In the genomic region with DNA sequence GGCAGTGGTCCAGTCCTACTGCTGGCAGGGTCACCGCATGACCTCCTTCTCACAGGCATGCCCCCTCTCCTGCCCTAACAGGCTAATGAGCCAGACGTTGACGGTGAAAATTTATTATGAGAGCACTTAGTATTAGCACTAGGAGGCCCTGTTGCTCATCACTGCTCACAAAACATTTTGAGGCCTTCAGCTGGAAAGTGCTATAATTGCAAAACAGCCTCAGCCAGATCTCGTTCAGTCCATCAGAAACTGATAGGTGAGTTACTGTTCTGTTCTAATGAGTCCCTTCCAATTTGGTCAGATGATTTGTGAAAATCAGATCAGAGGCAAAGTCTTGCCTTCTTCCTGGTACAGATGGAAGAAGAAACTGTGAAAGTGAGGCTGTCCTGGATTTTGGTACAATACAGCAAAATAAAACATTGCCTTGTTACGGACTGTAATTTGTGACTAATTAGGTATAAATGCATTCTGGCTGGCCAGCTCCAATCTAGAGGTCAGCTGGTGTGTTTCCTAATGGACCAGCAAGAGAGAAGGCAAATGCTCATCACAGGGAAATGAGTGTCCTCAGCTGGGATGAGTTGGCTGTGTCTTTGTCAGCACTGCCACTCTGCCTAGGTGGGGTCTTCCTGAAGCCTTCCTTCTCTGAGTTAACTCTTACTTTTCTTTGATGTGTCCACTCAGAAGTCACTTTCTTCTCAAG, we compare ENCODE assay signal across 20 cellular contexts.
DNase-seq lines count a peak whose midpoint lies in the region; ATAC-seq and TF ChIP-seq lines count a peak whose summit lies in the region.
"Had no signal": no experiment of that assay in that cellular context is flagged by ENCODE, and none has a peak within 500 bp of the region (broad histone marks: within the 10 kb centered on the region; RNA-seq: fewer than 3 reads in every experiment).

No MANE protein-coding gene starts in this region.

- H2AFZ ChIP-seq in IMR-90 (replicated peaks; ENCODE audit: low read length, poor library complexity): no peak overlapping the region

- H3K4me3 ChIP-seq in IMR-90 (ENCODE audit: insufficient read depth, low read depth, low read length): no peak overlapping the region
- H3K4me3 ChIP-seq: MG63, pancreas had no signal

- no peaks in the 10 kb centered on the region for H3K79me1 ChIP-seq in IMR-90 (ENCODE audit: low read depth in 1 of 2, low read length in 2 of 2)

- TF ChIP-seq CTCF in IMR-90 (conservative IDR thresholded peaks at IDR 0.05; ENCODE audit: low read depth, low read length) (no peak), nephron progenitor cell (IDR thresholded peaks at IDR 0.05) (no peak)

- POLR2A ChIA-PET in IMR-90 (lab: Charles Lee; ENCODE audit: unreplicated experiment): no interaction called here

- H3K9ac ChIP-seq in IMR-90 (ENCODE audit: low read depth, low read length): no peak overlapping the region

- CTCF ChIA-PET in IMR-90 (lab: Yijun Ruan, JAX): no interaction called here

- H2BK120ac ChIP-seq in IMR-90 (ENCODE audit: low read depth, low read length): no peak overlapping the region

- H3K4me1 Mint-ChIP-seq in central memory CD8-positive, alpha-beta T cell: no peaks in the 10 kb centered on the region
- H3K4me1 Mint-ChIP-seq in nephron progenitor cell: peaks cover 10% of the 10 kb centered on the region

- H2BK5ac ChIP-seq in IMR-90 (ENCODE audit: low read depth, low read length, poor library complexity, severe bottlenecking): no peak overlapping the region

- H2AK5ac ChIP-seq in IMR-90 (ENCODE audit: low read depth, low read length): peak overlapping the region; percentile 48; the same call in 1 of the 2 replicates

- WGBS in IMR-90 (ENCODE audit: extremely low coverage in 2 of 2, insufficient read length in 1 of 2), 2 experiments: no CpG with 5 or more reads among the region's 5 CpGs

- peaks cover 2% of the 10 kb centered on the region for H3K36me3 Mint-ChIP-seq in central memory CD8-positive, alpha-beta T cell (ENCODE audit: insufficient read depth)
- H3K36me3 Mint-ChIP-seq in nephron progenitor cell (ENCODE audit: low read depth): no peaks in the 10 kb centered on the region

- peak overlapping the region; percentile 2 for H3K27ac Mint-ChIP-seq in central memory CD8-positive, alpha-beta T cell (ENCODE audit: low read depth)
- H3K27ac Mint-ChIP-seq in nephron progenitor cell: peak overlapping the region; percentile 81
- H3K27ac Mint-ChIP-seq: CD4-positive, alpha-beta T cell had no signal

- no peak overlapping the region for H3K4ac ChIP-seq in IMR-90 (ENCODE audit: low read depth, low read length)

- H4K8ac ChIP-seq in IMR-90 (ENCODE audit: low read depth in 2 of 2, low read length in 2 of 2): no peak overlapping the region

- H3K9me3 ChIP-seq in IMR-90 (ENCODE audit: control insufficient read depth, insufficient read depth, low read length): no peaks in the 10 kb centered on the region
- H3K9me3 ChIP-seq: MG63, pancreas had no signal

- no peak overlapping the region for H3K4me2 ChIP-seq in IMR-90 (ENCODE audit: low read depth, low read length)

- no peak overlapping the region for H2BK20ac ChIP-seq in IMR-90 (ENCODE audit: low read depth, low read length)

- intact Hi-C loops in IMR-90 (cut with micrococcal nuclease) (no loop called here), sciatic nerve (cut with DNase I) (no loop called here)

- peak; percentile 51 for DNase-seq in EH (ENCODE audit: low read depth)
- peak; percentile 47 for DNase-seq in IMR-90
- DNase-seq in central memory CD8-positive, alpha-beta T cell (ENCODE audit: low spot score in 2 of 2): no peak
- no peak for DNase-seq in nephron progenitor cell
- DNase-seq in stimulated activated CD4-positive, alpha-beta T cell treated with anti-CD3 and anti-CD28 coated beads, Interleukin-1b, Interleukin-23, amount 100 ng/mL, for 48 hours: no peak
- DNase-seq in sciatic nerve (ENCODE audit: low spot score): no peak
- DNase-seq in NCI-H2081 (lab: John Stamatoyannopoulos, UW): no peak
- no peak for DNase-seq in iPS-NIHi7 (ENCODE audit: extremely low spot score)
- DNase-seq: activated CD8-positive, alpha-beta memory T cell treated with anti-CD3 and anti-CD28 coated beads, Interleukin-2, amount 50 U/mL, for 4 hours; CD4-positive, alpha-beta T cell; DMS79 treated with DMSO at 0.1 percent for 48 hours; MG63; naive thymus-derived CD4-positive, alpha-beta T cell; NCI-H1436 treated with DMSO at 0.1 percent for 48 hours; NCI-H774; pancreas; stimulated activated naive CD4-positive, alpha-beta T cell treated with Interleukin-2 at 50 U/mL for 16 hours; WERI-Rb-1 had no signal

- H3K56ac ChIP-seq in IMR-90 (ENCODE audit: extremely low read depth, insufficient read depth, low read length): no peak overlapping the region

- H2AK9ac ChIP-seq in IMR-90 (replicated peaks; ENCODE audit: low read depth, low read length, poor library complexity): no peak overlapping the region

- H4K91ac ChIP-seq in IMR-90 (ENCODE audit: insufficient read depth, low read depth, low read length): no peak overlapping the region

- no TSS peak for BruUV-seq in IMR-90 (replicated peaks; lab: Mats Ljungman, UMichigan)

- H3K27me3 ChIP-seq in IMR-90 (ENCODE audit: control insufficient read depth, insufficient read depth, low read length): no peaks in the 10 kb centered on the region
- H3K27me3 ChIP-seq: MG63, pancreas had no signal

- H3K4me1 ChIP-seq in IMR-90 (ENCODE audit: control insufficient read depth, insufficient read depth, low read length): no peaks in the 10 kb centered on the region
- H3K4me1 ChIP-seq: pancreas had no signal

- ATAC-seq in IMR-90 (ENCODE audit: low read depth) (peak; percentile 72), sciatic nerve (no peak)
- ATAC-seq in central memory CD8-positive, alpha-beta T cell (replicated peaks; ENCODE audit: extremely low read depth, poor library complexity, severe bottlenecking): no peak
- ATAC-seq: naive thymus-derived CD4-positive, alpha-beta T cell; Panc1; pancreas had no signal

- peaks cover 3% of the 10 kb centered on the region for H3K9me1 ChIP-seq in IMR-90 (ENCODE audit: insufficient read depth, low read length)

- TF ChIP-seq RAD21 in IMR-90 (IDR thresholded peaks at IDR 0.05; ENCODE audit: low read length): no peak

- in situ Hi-C loops in IMR-90 (cut with MboI; ENCODE audit: low sequenced_read_pairs): no loop called here

- H3K9me3 Mint-ChIP-seq in central memory CD8-positive, alpha-beta T cell: no peaks in the 10 kb centered on the region
- no peaks in the 10 kb centered on the region for H3K9me3 Mint-ChIP-seq in nephron progenitor cell
- H3K9me3 Mint-ChIP-seq: CD4-positive, alpha-beta T cell; naive thymus-derived CD4-positive, alpha-beta T cell had no signal

- no peaks in the 10 kb centered on the region for H3K27me3 Mint-ChIP-seq in central memory CD8-positive, alpha-beta T cell
- H3K27me3 Mint-ChIP-seq in nephron progenitor cell (ENCODE audit: low read depth, poor library complexity): peaks cover 11% of the 10 kb centered on the region
- H3K27me3 Mint-ChIP-seq: CD4-positive, alpha-beta T cell; naive thymus-derived CD4-positive, alpha-beta T cell had no signal

- H3K14ac ChIP-seq in IMR-90 (replicated peaks; ENCODE audit: low read depth, low read length): no peak overlapping the region

- peak overlapping the region; percentile 21; the same call in 1 of the 3 replicates for H2BK15ac ChIP-seq in IMR-90 (ENCODE audit: low read depth, low read length)

- H3K18ac ChIP-seq in IMR-90 (ENCODE audit: low read depth, low read length): no peak overlapping the region

- H3K4me3 Mint-ChIP-seq in central memory CD8-positive, alpha-beta T cell: no peak overlapping the region
- H3K4me3 Mint-ChIP-seq in nephron progenitor cell: no peak overlapping the region
- H3K4me3 Mint-ChIP-seq: CD4-positive, alpha-beta T cell; naive thymus-derived CD4-positive, alpha-beta T cell had no signal

- TF ChIP-seq POLR2A in IMR-90 (IDR thresholded peaks at IDR 0.05; ENCODE audit: low read depth, low read length): no peak

- no peaks in the 10 kb centered on the region for H3K36me3 ChIP-seq in IMR-90 (ENCODE audit: control insufficient read depth, insufficient read depth, low read length)
- H3K36me3 ChIP-seq: MG63, pancreas, WERI-Rb-1 had no signal

- H3K23ac ChIP-seq in IMR-90 (ENCODE audit: low read depth, low read length): no peak overlapping the region

- dilution Hi-C loops in IMR-90 (cut with HindIII; ENCODE audit: low sequenced_read_pairs, unreplicated experiment): no loop called here

- no peak overlapping the region for H3K27ac ChIP-seq in IMR-90 (ENCODE audit: insufficient read depth, low read length)
- H3K27ac ChIP-seq: epithelial cell of prostate, pancreas, WERI-Rb-1 had no signal

- H4K20me1 ChIP-seq in IMR-90 (ENCODE audit: insufficient read depth, low read length): no peaks in the 10 kb centered on the region

- no peak overlapping the region for H4K5ac ChIP-seq in IMR-90 (ENCODE audit: low read depth, low read length)

TF ChIP-seq in IMR-90, 13 proteins besides CTCF, POLR2A, EP300 and RAD21 (continues in another document):
- TF ChIP-seq CEBPB (IDR thresholded peaks at IDR 0.05; ENCODE audit: low read depth, low read length) (no peak), NFE2L2 (IDR thresholded peaks at IDR 0.05; ENCODE audit: low read depth, low read length) (no peak), SMC3 (IDR thresholded peaks at IDR 0.05; ENCODE audit: low read depth, low read length) (no peak), BHLHE40 (IDR thresholded peaks at IDR 0.05; ENCODE audit: low read depth, low read length) (no peak), MXI1 (IDR thresholded peaks at IDR 0.05; ENCODE audit: borderline replicate concordance, low read depth, low read length) (no peak), MAZ (IDR thresholded peaks at IDR 0.05; ENCODE audit: borderline replicate concordance, low read depth, low read length) (no peak), FOS (IDR thresholded peaks at IDR 0.05; ENCODE audit: low read depth, low read length) (no peak), MAFK (IDR thresholded peaks at IDR 0.05; ENCODE audit: low read depth, low read length) (no peak)
- TF ChIP-seq, protein P1, sequence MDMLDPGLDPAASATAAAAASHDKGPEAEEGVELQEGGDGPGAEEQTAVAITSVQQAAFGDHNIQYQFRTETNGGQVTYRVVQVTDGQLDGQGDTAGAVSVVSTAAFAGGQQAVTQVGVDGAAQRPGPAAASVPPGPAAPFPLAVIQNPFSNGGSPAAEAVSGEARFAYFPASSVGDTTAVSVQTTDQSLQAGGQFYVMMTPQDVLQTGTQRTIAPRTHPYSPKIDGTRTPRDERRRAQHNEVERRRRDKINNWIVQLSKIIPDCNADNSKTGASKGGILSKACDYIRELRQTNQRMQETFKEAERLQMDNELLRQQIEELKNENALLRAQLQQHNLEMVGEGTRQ (IDR thresholded peaks at IDR 0.05; ENCODE audit: low read depth, low read length): no peak

Comparison
In these comparisons a context has a peak if more than half of its experiments do, and no peak if none do; other contexts are left out.
1. DNase-seq: peak in EH (single experiment) and IMR-90 (single experiment); none in central memory CD8-positive, alpha-beta T cell (0 of 2), nephron progenitor cell (single experiment), stimulated activated CD4-positive, alpha-beta T cell treated with anti-CD3 and anti-CD28 coated beads, Interleukin-1b, Interleukin-23, amount 100 ng/mL, for 48 hours (single experiment), sciatic nerve (single experiment), NCI-H2081 (0 of 2) and iPS-NIHi7 (single experiment).